Comparison of ENCODE assay signal across 28 cellular contexts in genomic region chr5:67984546-67984945, GRCh38.
"Had no signal": no experiment of that assay in that cellular context is flagged by ENCODE, and none has a peak within 500 bp of the region (broad histone marks: within the 10 kb centered on the region; RNA-seq: fewer than 3 reads in every experiment).

No MANE protein-coding gene starts in this region.

- DNase-seq: hippocampal formation; kidney glomerular epithelial cell; left cardiac atrium; left lung; lower lobe of right lung; mammary epithelial cell; mesendoderm; naive B cell; natural killer cell; nucleus accumbens; pancreas; posterior cingulate gyrus; retina; right cardiac atrium; stimulated activated CD4-positive, alpha-beta T cell treated with anti-CD3 and anti-CD28 coated beads, Interleukin-12 subunit alpha, Interleukin-12 subunit beta, amount 100 ng/mL, for 4 hours; stimulated activated CD4-positive, alpha-beta T cell treated with anti-CD3 and anti-CD28 coated beads, Interleukin-15, amount 100 ng/mL, for 24 hours; stimulated activated CD4-positive, alpha-beta T cell treated with anti-CD3 and anti-CD28 coated beads, Interleukin-2, amount 100 ng/mL, for 24 hours; stimulated activated CD4-positive, alpha-beta T cell treated with anti-CD3 and anti-CD28 coated beads, Interleukin-4, amount 100 ng/mL, for 1 hour; stimulated activated naive B cell treated with anti-CD40 and anti-IgM and Interleukin-4, amounts not matched to agents 10 μg/mL and 1 μg/mL and 100 μg/mL, for 72 hours; stimulated activated naive CD8-positive, alpha-beta T cell treated with anti-CD3 and anti-CD28 coated beads, Interleukin-15, Interleukin-2, amounts not matched to agents 100 U/mL and 50 U/mL, for 24 hours; stomach; testis; thyroid gland; transverse colon; upper lobe of right lung had no signal

- H3K36me3 ChIP-seq: left lung, lower lobe of right lung, pancreas, prostate gland, stomach, thyroid gland, transverse colon, upper lobe of right lung had no signal

- ATAC-seq: left cardiac atrium; left lung; lower lobe of right lung; natural killer cell; pancreas; right cardiac atrium; sciatic nerve; stimulated activated naive CD8-positive, alpha-beta T cell treated with anti-CD3 and anti-CD28 coated beads, Interleukin-15, Interleukin-2, amounts not matched to agents 100 U/mL and 50 U/mL, for 24 hours; upper lobe of right lung had no signal

- H3K4me1 ChIP-seq: lower lobe of right lung, pancreas, prostate gland, thyroid gland, upper lobe of right lung had no signal

- H3K9me3 ChIP-seq: left lung, lower lobe of right lung, pancreas, prostate gland, stomach, testis, thyroid gland, transverse colon, upper lobe of right lung had no signal

- H3K27me3 ChIP-seq: left lung, pancreas, stomach, testis, thyroid gland, transverse colon, upper lobe of right lung had no signal

- H3K4me3 ChIP-seq: left lung, lower lobe of right lung, pancreas, prostate gland, skin epidermis, stomach, testis, thyroid gland, transverse colon, upper lobe of right lung had no signal

- H3K27ac ChIP-seq: left lung, lower lobe of right lung, pancreas, prostate gland, stomach, testis, thyroid gland, transverse colon, upper lobe of right lung had no signal
